In the genomic region with DNA sequence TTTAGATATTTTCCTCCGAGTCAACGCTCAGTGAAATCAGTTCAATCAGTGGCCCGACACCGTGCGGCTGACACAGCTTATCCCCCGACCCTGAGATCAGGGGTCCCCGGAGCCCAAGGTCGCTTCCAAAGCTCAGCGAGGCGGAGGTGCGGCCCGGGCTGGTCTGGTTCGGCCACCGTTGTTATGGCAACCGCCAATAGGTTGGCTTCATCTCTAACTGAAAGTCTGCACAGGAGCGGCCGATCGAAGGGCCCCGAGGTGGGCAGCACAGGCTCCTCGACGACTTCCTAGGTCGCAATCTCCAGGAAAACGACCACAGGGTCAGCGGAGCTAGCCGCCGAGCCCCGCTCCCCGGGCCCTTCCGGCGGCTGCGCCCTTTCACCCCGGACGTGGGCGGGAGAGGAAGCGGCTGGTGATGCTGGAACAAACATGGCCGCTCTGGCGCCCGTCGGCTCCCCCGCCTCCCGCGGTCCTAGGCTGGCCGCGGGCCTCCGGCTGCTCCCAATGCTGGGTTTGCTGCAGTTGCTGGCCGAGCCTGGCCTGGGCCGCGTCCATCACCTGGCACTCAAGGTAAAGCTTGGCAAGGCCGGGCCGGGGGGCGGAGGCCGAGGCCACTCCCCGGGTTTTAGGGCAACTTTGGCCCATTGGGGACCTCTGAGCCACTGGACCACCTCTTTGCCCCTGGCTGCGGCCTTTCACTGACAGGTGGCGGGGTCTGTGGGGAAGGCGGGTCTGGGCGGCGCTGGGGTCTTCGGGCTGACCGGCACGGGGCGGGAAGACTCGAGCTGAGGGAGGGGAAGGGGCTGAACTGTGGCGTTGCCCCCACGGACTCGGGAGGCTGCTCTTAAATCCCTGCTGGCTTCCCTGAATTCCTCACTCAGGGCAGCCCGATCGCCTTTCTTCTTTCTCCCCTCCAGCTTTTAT, we compare ENCODE assay signal across 8 cellular contexts. TPM values are rescaled to one million over a fixed set of nuclear protein-coding genes. Genes with fewer than 3 reads are reported as not detected.
DNase-seq lines count a peak whose midpoint lies in the region; ATAC-seq, FAIRE-seq and TF ChIP-seq lines count a peak whose summit lies in the region.

A gene (plus strand): TSS at position 403 of the 924 bp plus-strand sequence. CDS start 27 bp downstream, at position 430.

- H3K27me3 Mint-ChIP-seq in astrocyte (ENCODE audit: low read depth, unreplicated experiment): no peaks in the 10 kb centered on the region

- H3K27ac Mint-ChIP-seq in astrocyte (ENCODE audit: unreplicated experiment): peak within 1 kb of the TSS; percentile 85

- H3K4me3 Mint-ChIP-seq in astrocyte (ENCODE audit: unreplicated experiment): peak within 1 kb of the TSS; percentile 97

- H3K4me3 ChIP-seq in HAP-1 (peak within 1 kb of the TSS; percentile 99), astrocyte (ENCODE audit: insufficient read depth, low read depth, low read length) (peak within 1 kb of the TSS; percentile 96)

- ATAC-seq in GM18858 (IDR thresholded peaks at IDR 0.05; ENCODE audit: unreplicated experiment): no peak

- peak within 1 kb of the TSS; percentile 100 for H3K4me2 ChIP-seq in astrocyte (ENCODE audit: low read length)

- peak within 1 kb of the TSS; percentile 85 for H2AFZ ChIP-seq in astrocyte (ENCODE audit: low read depth, low read length)

- peaks cover 17% of the 10 kb centered on the region for H4K20me1 ChIP-seq in astrocyte (ENCODE audit: insufficient read depth, low read length)

- peaks cover 8% of the 10 kb centered on the region; the same call in 1 of the 2 replicates for H3K4me1 ChIP-seq in ES-I3 (ENCODE audit: insufficient read depth, low read length)
- peaks cover 9% of the 10 kb centered on the region for H3K4me1 ChIP-seq in HAP-1
- H3K4me1 ChIP-seq in astrocyte (ENCODE audit: insufficient read depth, low read length): peaks cover 5% of the 10 kb centered on the region

- in situ Hi-C loops in HAP-1 (cut with MboI; ENCODE audit: low sequenced_read_pairs): no loop called here

- FAIRE-seq in astrocyte (lab: Jason Lieb, UNC): no peak

- H3K36me3 Mint-ChIP-seq in astrocyte (ENCODE audit: low read depth, unreplicated experiment): peaks cover 5% of the 10 kb centered on the region

- H3K9me3 Mint-ChIP-seq in astrocyte (ENCODE audit: unreplicated experiment): no peaks in the 10 kb centered on the region

- H3K79me2 ChIP-seq in astrocyte (ENCODE audit: insufficient read depth, low read length): peaks cover 53% of the 10 kb centered on the region

- no peaks in the 10 kb centered on the region for H3K36me3 ChIP-seq in ES-I3 (ENCODE audit: insufficient read depth, low read length)
- H3K36me3 ChIP-seq in HAP-1 (replicated peaks): peaks cover 2% of the 10 kb centered on the region; the same call in 1 of the 2 replicates
- no peaks in the 10 kb centered on the region for H3K36me3 ChIP-seq in astrocyte (ENCODE audit: insufficient read depth, low read length)

- H3K4me1 Mint-ChIP-seq in astrocyte (ENCODE audit: low read depth, unreplicated experiment): peaks cover 3% of the 10 kb centered on the region

- no peak for TF ChIP-seq CTCF in astrocyte (IDR thresholded peaks at IDR 0.05; ENCODE audit: insufficient read depth, low read depth, low read length)

- peak; percentile 66 to 80 for DNase-seq in HAP-1 (ENCODE audit: low spot score in 2 of 2)
- peak; percentile 54 for DNase-seq in MV-4-11 (lab: John Stamatoyannopoulos, UW)
- peak; percentile 57 for DNase-seq in T-helper 22 cell (ENCODE audit: low read depth)
- peak; percentile 35 for DNase-seq in astrocyte (ENCODE audit: low read depth)
- peak; percentile 91 for DNase-seq in hepatic stellate cell (ENCODE audit: low spot score)
- peak; percentile 32 for DNase-seq in renal cortical epithelial cell (ENCODE audit: low read depth)

- H3K9ac ChIP-seq in ES-I3 (ENCODE audit: low read depth, low read length) (peak within 1 kb of the TSS; percentile 100), astrocyte (ENCODE audit: low read length) (peak within 1 kb of the TSS; percentile 97)

- H3K27me3 ChIP-seq in HAP-1 (ENCODE audit: low read depth) (no peaks in the 10 kb centered on the region), astrocyte (ENCODE audit: insufficient read depth, low read length) (no peaks in the 10 kb centered on the region)

- H3K9me3 ChIP-seq in ES-I3 (ENCODE audit: control insufficient read depth, insufficient read depth, low read length): no peaks in the 10 kb centered on the region
- no peaks in the 10 kb centered on the region for H3K9me3 ChIP-seq in HAP-1
- H3K9me3 ChIP-seq in astrocyte (ENCODE audit: insufficient read depth, low read depth, low read length): no peaks in the 10 kb centered on the region

- peak within 1 kb of the TSS; percentile 80 for H3K27ac ChIP-seq in astrocyte (ENCODE audit: low read depth, low read length)

RNA-seq across cellular contexts. Expression of the gene that starts here (rescaled TPM):
- total RNA-seq in astrocyte (58.7 and 62.3 TPM in 2 replicates), renal cortical epithelial cell (19.8 and 41.0 TPM in 2 replicates)

Comparison
In these comparisons a context has a peak if more than half of its experiments do, and no peak if none do; other contexts are left out.
1. DNase-seq: peak in every context shown above with its lines; median percentile 91 in hepatic stellate cell; 73 in HAP-1; 57 in T-helper 22 cell; 54 in MV-4-11; 35 in astrocyte; 32 in renal cortical epithelial cell.